Comparison of ENCODE assay signal across 21 cellular contexts in the genomic region with DNA sequence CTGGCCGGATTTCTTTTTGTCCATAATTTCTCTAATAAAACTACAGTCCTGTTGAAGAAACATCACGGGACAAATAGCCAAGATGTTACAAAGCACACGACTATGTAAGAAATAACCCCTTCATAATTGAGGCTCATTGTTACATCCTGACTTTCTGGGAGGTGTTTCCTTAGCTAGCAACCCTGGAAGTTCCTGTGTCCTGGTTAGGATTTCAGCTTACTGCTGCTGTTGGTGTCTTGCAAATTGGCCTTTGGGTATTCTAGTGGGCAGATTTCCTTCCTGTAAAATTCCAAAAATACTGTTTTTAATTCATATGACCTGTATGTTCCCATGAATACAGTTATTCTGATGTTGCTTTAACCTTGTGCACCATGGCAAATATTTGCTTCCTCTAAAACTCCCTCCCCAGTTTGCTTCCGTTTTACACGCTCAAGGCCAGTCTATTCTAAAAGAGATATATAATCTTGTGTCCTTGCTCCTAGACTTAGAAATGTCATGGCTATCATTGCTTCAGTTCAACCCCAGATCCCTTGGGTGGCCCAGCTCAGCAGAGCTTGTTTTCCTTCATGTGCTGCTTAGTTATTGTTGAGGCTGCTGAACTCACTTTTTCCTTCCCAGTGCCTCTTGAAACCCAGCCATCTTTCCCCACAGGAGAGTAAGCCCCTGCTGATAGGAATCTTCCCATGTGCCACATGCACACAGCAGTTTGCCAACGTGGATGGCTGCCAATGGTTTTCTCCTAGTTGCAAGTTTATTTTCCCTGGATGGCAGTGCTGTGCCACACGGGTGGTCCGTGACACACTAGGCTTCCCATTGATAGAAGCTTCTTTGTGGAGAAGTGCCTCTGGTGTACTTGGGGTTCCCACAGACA.
DNase-seq lines count a peak whose midpoint lies in the region; TF ChIP-seq lines count a peak whose summit lies in the region.
"Had no signal": no experiment of that assay in that cellular context is flagged by ENCODE, and none has a peak within 500 bp of the region (broad histone marks: within the 10 kb centered on the region; RNA-seq: fewer than 3 reads in every experiment).

No MANE protein-coding gene starts in this region.

- H3K27ac Mint-ChIP-seq in osteocyte (ENCODE audit: unreplicated experiment) (peak overlapping the region; percentile 15), H9 (no peak overlapping the region), progenitor cell of endocrine pancreas (no peak overlapping the region)
- H3K27ac Mint-ChIP-seq: activated T-helper 17 cell treated with anti-CD3 and anti-CD28 coated beads, Interleukin-2, amount 50 U/mL, for 72 hours; memory B cell; nephron progenitor cell; T-cell; WTC11 had no signal

- H3K79me1 ChIP-seq in H9 (ENCODE audit: insufficient read depth, low read depth, low read length, poor library complexity, severe bottlenecking): no peaks in the 10 kb centered on the region

- H4K5ac ChIP-seq in H9 (ENCODE audit: insufficient read length, low read depth, low read length): no peak overlapping the region

- H4K20me1 ChIP-seq in H9 (ENCODE audit: control insufficient read depth, insufficient read depth, insufficient read length): no peaks in the 10 kb centered on the region

- no peaks in the 10 kb centered on the region; the same call in 1 of the 2 replicates for H3K4me1 ChIP-seq in H9 (ENCODE audit: insufficient read depth, low read length)
- H3K4me1 ChIP-seq: Peyer's patch had no signal

- H3K4me3 Mint-ChIP-seq in osteocyte (ENCODE audit: unreplicated experiment): no peak overlapping the region
- no peak overlapping the region for H3K4me3 Mint-ChIP-seq in H9
- no peak overlapping the region for H3K4me3 Mint-ChIP-seq in progenitor cell of endocrine pancreas (ENCODE audit: low read depth)
- H3K4me3 Mint-ChIP-seq: activated T-helper 17 cell treated with anti-CD3 and anti-CD28 coated beads, Interleukin-2, amount 50 U/mL, for 72 hours; memory B cell; nephron progenitor cell; T-cell; WTC11 had no signal

- no CpG with 5 or more reads among the region's 8 CpGs for WGBS in H9 (ENCODE audit: extremely low coverage, insufficient read length, low lambda C conversion rate)

- H3K4ac ChIP-seq in H9 (ENCODE audit: low read depth, low read length): no peak overlapping the region

- no peak overlapping the region for H3K4me2 ChIP-seq in H9 (ENCODE audit: insufficient read depth, insufficient read length, low read length)

- no peak overlapping the region for H2BK15ac ChIP-seq in H9 (ENCODE audit: low read depth, low read length)

- H3K18ac ChIP-seq in H9 (ENCODE audit: insufficient read length, low read depth, low read length): no peak overlapping the region

- TF ChIP-seq POLR2A in erythroblast (IDR thresholded peaks at IDR 0.05; ENCODE audit: low read length): no peak

- H4K91ac ChIP-seq in H9 (ENCODE audit: insufficient read length, low read depth, low read length): no peak overlapping the region

- no peak overlapping the region for H3T11ph ChIP-seq in H9 (ENCODE audit: low read length)

- H3K27me3 ChIP-seq in H9 (ENCODE audit: insufficient read depth, low read length): no peaks in the 10 kb centered on the region; the same call in 1 of the 2 replicates
- H3K27me3 ChIP-seq: Peyer's patch had no signal

- no peak overlapping the region for H2BK20ac ChIP-seq in H9 (ENCODE audit: low read depth, low read length, poor library complexity, severe bottlenecking)

- H3K14ac ChIP-seq in H9 (ENCODE audit: insufficient read depth, low read length): no peak overlapping the region

- H3K36me3 Mint-ChIP-seq in osteocyte (ENCODE audit: unreplicated experiment) (no peaks in the 10 kb centered on the region), H9 (ENCODE audit: insufficient read depth in 1 of 3, low read depth in 3 of 3) (no peaks in the 10 kb centered on the region; a peak in 1 of 7 replicates), progenitor cell of endocrine pancreas (ENCODE audit: insufficient read depth) (no peaks in the 10 kb centered on the region)
- H3K36me3 Mint-ChIP-seq: memory B cell, T-cell, WTC11 had no signal

- H3K9ac ChIP-seq in H9 (ENCODE audit: extremely low read depth, insufficient read length, low read length): no peak overlapping the region

- no peak overlapping the region for H3K56ac ChIP-seq in H9 (ENCODE audit: insufficient read length, low read depth, low read length)

- DNase-seq in DMS 273 treated with DMSO at 0.1 percent for 48 hours (lab: John Stamatoyannopoulos, UW): peak; percentile 77
- DNase-seq in NCI-H2171 treated with DMSO at 0.1 percent for 48 hours (lab: John Stamatoyannopoulos, UW): peak; percentile 80
- peak; percentile 2 to 8 for DNase-seq in cerebellar nuclear complex (lab: John Stamatoyannopoulos, UW)
- DNase-seq in osteocyte (ENCODE audit: extremely low spot score, unreplicated experiment): peak; percentile 85
- no peak for DNase-seq in erythroblast (lab: John Stamatoyannopoulos, UW)
- DNase-seq in H9: no peak
- no peak for DNase-seq in stimulated activated naive CD4-positive, alpha-beta T cell treated with Interleukin-2 at 50 U/mL for 16 hours (lab: John Stamatoyannopoulos, UW)
- no peak for DNase-seq in progenitor cell of endocrine pancreas (ENCODE audit: low spot score, unreplicated experiment)
- DNase-seq: Caco-2; GDM1; GOT3; NCI-H187; NCI-H748 treated with DMSO at 0.1 percent for 48 hours; nephron progenitor cell; Peyer's patch; stimulated activated CD4-positive, alpha-beta T cell treated with anti-CD3 and anti-CD28 coated beads, Interleukin-1b, Interleukin-23, amount 100 ng/mL, for 48 hours; T-cell had no signal

- no peaks in the 10 kb centered on the region for H3K23me2 ChIP-seq in H9 (ENCODE audit: insufficient read length, low read depth, low read length, poor library complexity, severe bottlenecking)

- H3K9me3 Mint-ChIP-seq in osteocyte (ENCODE audit: unreplicated experiment): no peaks in the 10 kb centered on the region
- H3K9me3 Mint-ChIP-seq in H9: peaks cover 53 to 55% of the 10 kb centered on the region in 2 experiments
- peaks cover 24% of the 10 kb centered on the region for H3K9me3 Mint-ChIP-seq in progenitor cell of endocrine pancreas (ENCODE audit: low read depth)
- H3K9me3 Mint-ChIP-seq: activated T-helper 17 cell treated with anti-CD3 and anti-CD28 coated beads, Interleukin-2, amount 50 U/mL, for 72 hours; memory B cell; T-cell; WTC11 had no signal

- no peak overlapping the region for H3K27ac ChIP-seq in H9 (ENCODE audit: insufficient read length, low read depth, low read length)
- H3K27ac ChIP-seq: coronary artery, Peyer's patch had no signal

- H3K27me3 Mint-ChIP-seq in osteocyte (ENCODE audit: unreplicated experiment) (no peaks in the 10 kb centered on the region), H9 (ENCODE audit: low read depth) (no peaks in the 10 kb centered on the region), progenitor cell of endocrine pancreas (no peaks in the 10 kb centered on the region)

- no peak overlapping the region for H2BK120ac ChIP-seq in H9 (ENCODE audit: low read depth, low read length, poor library complexity, severe bottlenecking)

- H2AFZ ChIP-seq in H9 (ENCODE audit: low read length): no peak overlapping the region

- no peaks in the 10 kb centered on the region for H3K9me3 ChIP-seq in H9 (ENCODE audit: control insufficient read depth, low read depth, low read length)
- H3K9me3 ChIP-seq: Caco-2, Peyer's patch had no signal

- TF ChIP-seq CTCF in osteocyte (IDR thresholded peaks at IDR 0.05): no peak
- TF ChIP-seq CTCF in H9 (conservative IDR thresholded peaks at IDR 0.05): no peak
- TF ChIP-seq CTCF in progenitor cell of endocrine pancreas (IDR thresholded peaks at IDR 0.05; ENCODE audit: unreplicated experiment): no peak

- H3K79me2 ChIP-seq in H9 (ENCODE audit: insufficient read depth, low read length): no peaks in the 10 kb centered on the region

- H3K4me1 Mint-ChIP-seq in osteocyte (ENCODE audit: unreplicated experiment) (peaks cover 13% of the 10 kb centered on the region), H9 (peaks cover 0 to 3% of the 10 kb centered on the region in 2 experiments; a peak in 2 of 4 replicates), progenitor cell of endocrine pancreas (ENCODE audit: low read depth) (peaks cover 11% of the 10 kb centered on the region)
- H3K4me1 Mint-ChIP-seq: activated T-helper 17 cell treated with anti-CD3 and anti-CD28 coated beads, Interleukin-2, amount 50 U/mL, for 72 hours had no signal

- H2BK12ac ChIP-seq in H9 (ENCODE audit: insufficient read length, low read depth, low read length): no peak overlapping the region

- no peak overlapping the region for H2BK5ac ChIP-seq in H9 (ENCODE audit: insufficient read length, low read length)

- no peak overlapping the region for H2AK5ac ChIP-seq in H9 (ENCODE audit: insufficient read length, low read length)

- no peak overlapping the region for H4K8ac ChIP-seq in H9 (replicated peaks; ENCODE audit: insufficient read length, low read depth, low read length)

- no peak overlapping the region for H3K23ac ChIP-seq in H9 (ENCODE audit: insufficient read length, low read depth, low read length)

Comparison
In these comparisons a context has a peak if more than half of its experiments do, and no peak if none do; other contexts are left out.
1. DNase-seq: peak in DMS 273 treated with DMSO at 0.1 percent for 48 hours (single experiment), NCI-H2171 treated with DMSO at 0.1 percent for 48 hours (single experiment), cerebellar nuclear complex (2 of 2) and osteocyte (single experiment); none in erythroblast (0 of 2), H9 (single experiment), stimulated activated naive CD4-positive, alpha-beta T cell treated with Interleukin-2 at 50 U/mL for 16 hours (single experiment) and progenitor cell of endocrine pancreas (single experiment).